ENCODE assay signal across 30 cellular contexts in the genomic region with DNA sequence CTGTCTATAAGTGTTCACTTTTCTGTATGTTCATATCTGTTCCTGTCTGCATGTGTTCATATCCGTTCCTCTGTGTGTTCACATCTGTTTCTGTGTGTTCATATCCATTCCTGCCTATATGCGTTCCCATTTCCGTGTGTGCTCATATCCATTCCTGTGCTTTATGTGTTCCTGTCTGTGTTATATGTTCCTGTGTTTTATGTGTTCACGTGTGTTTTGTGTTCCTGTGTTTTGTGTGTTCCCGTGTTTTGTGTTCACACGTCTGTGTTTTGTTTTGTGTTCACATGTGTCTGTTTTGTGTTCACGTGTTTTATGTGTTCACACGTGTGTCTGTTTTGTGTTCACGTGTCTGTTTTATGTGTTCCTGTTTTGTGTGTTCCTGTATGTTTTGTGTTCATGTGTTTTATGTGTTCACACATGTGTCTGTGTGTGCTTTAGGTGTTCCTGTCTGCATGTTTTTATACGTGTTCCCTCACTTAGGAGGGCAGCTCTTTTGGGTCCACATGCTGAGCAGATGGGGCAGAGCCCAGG. TPM values are rescaled to one million over a fixed set of nuclear protein-coding genes. Genes with fewer than 3 reads are reported as not detected.
"Had no signal": no experiment of that assay in that cellular context is flagged by ENCODE, and none has a peak within 500 bp of the region (broad histone marks: within the 10 kb centered on the region; RNA-seq: fewer than 3 reads in every experiment).

No MANE protein-coding gene starts in this region.

- H3K36me3 ChIP-seq: adrenal gland, MG63, SJCRH30 had no signal

- ATAC-seq: activated CD4-positive, alpha-beta T cell treated with anti-CD3 and anti-CD28 coated beads for 36 hours; activated CD4-positive, CD25-positive, alpha-beta regulatory T cell treated with anti-CD3 and anti-CD28 coated beads, Interleukin-2, amount 50 U/mL, for 24 hours; activated CD8-positive, alpha-beta T cell treated with anti-CD3 and anti-CD28 coated beads, Interleukin-2, amount 10 ng/mL, durations not matched to agents 7 days and 5 days; Panc1; WTC11 had no signal

- H3K27ac Mint-ChIP-seq: activated CD4-positive, alpha-beta T cell treated with anti-CD3 and anti-CD28 coated beads for 36 hours; activated CD4-positive, alpha-beta T cell treated with anti-CD3 and anti-CD28 coated beads, Interleukin-2, amount 10 ng/mL, durations not matched to agents 7 days and 5 days; activated CD8-positive, alpha-beta T cell treated with anti-CD3 and anti-CD28 coated beads, Interleukin-2, amount 10 ng/mL, durations not matched to agents 7 days and 5 days; activated naive CD4-positive, alpha-beta T cell treated with anti-CD3 and anti-CD28 coated beads, Interleukin-2, amount 50 U/mL, for 24 hours; activated T-cell treated with anti-CD3 and anti-CD28 coated beads, Interleukin-2, amount 50 U/mL, for 24 hours; activated T-helper 2 cell treated with anti-CD3 and anti-CD28 coated beads, Interferon-gamma antibody, Interleukin-2, Interleukin-4, amounts not matched to agents 10 μg/mL and 5 μg/mL and 100 μg/mL, durations not matched to agents 14 hours and 24 hours and 36 hours; T-helper 2 cell treated with Interferon-gamma antibody and Interleukin-4, amounts not matched to agents 5 μg/mL and 100 μg/mL, for 36 hours; WTC11 had no signal

- H3K27ac ChIP-seq: adrenal gland, SJCRH30, SK-N-MC had no signal

- DNase-seq: activated CD4-positive, alpha-beta T cell treated with anti-CD3 and anti-CD28 coated beads for 36 hours; activated CD4-positive, alpha-beta T cell treated with anti-CD3 and anti-CD28 coated beads, Interleukin-2, amount 10 ng/mL, durations not matched to agents 7 days and 5 days; activated CD4-positive, alpha-beta T cell treated with anti-CD3 and anti-CD28 coated beads, Interleukin-2, amount 50 U/mL, for 48 hours; activated CD8-positive, alpha-beta T cell treated with anti-CD3 and anti-CD28 coated beads, Interleukin-2, amount 10 ng/mL, durations not matched to agents 7 days and 5 days; activated gamma-delta T cell; activated naive CD4-positive, alpha-beta T cell treated with Interleukin-2 at 50 U/mL for 16 hours; activated T-cell treated with anti-CD3 and anti-CD28 coated beads, Interleukin-2, amount 50 U/mL, for 24 hours; adrenal gland; central memory CD4-positive, alpha-beta T cell; Kasumi-1; MG63; NCI-H1048; NCI-H1105 treated with DMSO at 0.1 percent for 48 hours; NCI-H1694 treated with DMSO at 0.1 percent for 48 hours; NCI-H2029; NCI-H345; SHP77; SJCRH30 had no signal

- H3K36me3 Mint-ChIP-seq: activated naive CD4-positive, alpha-beta T cell treated with anti-CD3 and anti-CD28 coated beads, Interleukin-2, amount 50 U/mL, for 24 hours; brain; WTC11 had no signal

- H3K27me3 Mint-ChIP-seq: brain had no signal

- H3K4me3 Mint-ChIP-seq: activated CD4-positive, alpha-beta T cell treated with anti-CD3 and anti-CD28 coated beads for 36 hours; activated CD4-positive, alpha-beta T cell treated with anti-CD3 and anti-CD28 coated beads, Interleukin-2, amount 10 ng/mL, durations not matched to agents 7 days and 5 days; activated CD8-positive, alpha-beta T cell treated with anti-CD3 and anti-CD28 coated beads, Interleukin-2, amount 10 ng/mL, durations not matched to agents 7 days and 5 days; activated naive CD4-positive, alpha-beta T cell treated with anti-CD3 and anti-CD28 coated beads, Interleukin-2, amount 50 U/mL, for 24 hours; activated T-cell treated with anti-CD3 and anti-CD28 coated beads, Interleukin-2, amount 50 U/mL, for 24 hours; brain; T-helper 2 cell treated with Interferon-gamma antibody and Interleukin-4, amounts not matched to agents 5 μg/mL and 100 μg/mL, for 36 hours; WTC11 had no signal

- H3K4me3 ChIP-seq: adrenal gland, MG63, SJCRH30, SK-N-MC had no signal

- H3K27me3 ChIP-seq: adrenal gland, MG63 had no signal

- H3K4me1 Mint-ChIP-seq: activated CD4-positive, alpha-beta T cell treated with anti-CD3 and anti-CD28 coated beads for 36 hours; activated naive CD4-positive, alpha-beta T cell treated with anti-CD3 and anti-CD28 coated beads, Interleukin-2, amount 50 U/mL, for 24 hours had no signal

- FAIRE-seq: TTC549 had no signal

- H3K9me3 ChIP-seq: adrenal gland, MG63, SJCRH30 had no signal

- H3K4me1 ChIP-seq: SJCRH30 had no signal

RNA-seq across cellular contexts. Expression of a gene that starts 42.2 kb away (rescaled TPM):
- total RNA-seq: activated CD4-positive, alpha-beta T cell treated with anti-CD3 and anti-CD28 coated beads for 36 hours; activated CD4-positive, alpha-beta T cell treated with anti-CD3 and anti-CD28 coated beads, Interleukin-2, amount 10 ng/mL, durations not matched to agents 7 days and 5 days; activated CD8-positive, alpha-beta T cell treated with anti-CD3 and anti-CD28 coated beads, Interleukin-2, amount 10 ng/mL, durations not matched to agents 7 days and 5 days; activated T-helper 2 cell treated with anti-CD3 and anti-CD28 coated beads, Interferon-gamma antibody, Interleukin-2, Interleukin-4, amounts not matched to agents 10 μg/mL and 5 μg/mL and 100 μg/mL, durations not matched to agents 14 hours and 24 hours and 36 hours; adrenal gland; NCI-H460; RPMI7951; SJCRH30; T-helper 1 cell treated with Interleukin-12 subunit alpha and Interleukin-12 subunit beta and Interleukin-4 antibody, amounts not matched to agents 30 ng/mL and 1 ng/mL, for 36 hours had no signal
- polyA plus RNA-seq: adrenal gland had no signal
